In genomic region chr9:132673355-132673754, GRCh38 we compare ENCODE assay signal across 8 cellular contexts. TPM values are rescaled to one million over a fixed set of nuclear protein-coding genes. Genes with fewer than 3 reads are reported as not detected.
DNase-seq lines count a peak whose midpoint lies in the region; ATAC-seq, FAIRE-seq and TF ChIP-seq lines count a peak whose summit lies in the region.

No MANE protein-coding gene starts in this region.

- intact Hi-C loops in CD4-positive, alpha-beta memory T cell (cut with micrococcal nuclease) = loop anchor here (5.0 kb wide), 1 partner anchor 94 kb away; no protein-coding TSS in a partner anchor

- H3K36me3 Mint-ChIP-seq in CD4-positive, alpha-beta memory T cell = peaks cover 4 to 23% of the 10 kb centered on the region in 2 donors

- H3K27ac ChIP-seq in CD4-positive, alpha-beta memory T cell (ENCODE audit: low read depth, low read length) = no peak overlapping the region
- H3K27ac ChIP-seq in VCaP = peak overlapping the region; percentile 99

- CTCF ChIA-PET in CD4-positive, alpha-beta memory T cell (lab: Charles Lee; ENCODE audit: partially characterized antibody) = interaction anchor here (1.0 to 1.2 kb wide), 2 partner anchors 27 to 229 kb away, joined by 3 read pairs; no protein-coding TSS in a partner anchor

- peak overlapping the region in 4 of 8 donors; percentile 12 to 67 (median 44) for H3K4me3 Mint-ChIP-seq in CD4-positive, alpha-beta memory T cell

- H3K27me3 Mint-ChIP-seq in CD4-positive, alpha-beta memory T cell = no peaks in the 10 kb centered on the region

- no peak for FAIRE-seq in H54 (lab: Jason Lieb, UNC)

- peak; percentile 31 for TF ChIP-seq CTCF in VCaP (conservative IDR thresholded peaks at IDR 0.05)

- peaks cover 35 to 67% (median 46%) of the 10 kb centered on the region in 4 donors for H3K4me1 Mint-ChIP-seq in CD4-positive, alpha-beta memory T cell

- no peaks in the 10 kb centered on the region for H3K9me3 Mint-ChIP-seq in CD4-positive, alpha-beta memory T cell

- H3K9me3 ChIP-seq in CD4-positive, alpha-beta memory T cell (ENCODE audit: control insufficient read depth in 1 of 2, low read length in 2 of 2) = no peaks in the 10 kb centered on the region

- no peaks in the 10 kb centered on the region for H3K27me3 ChIP-seq in CD4-positive, alpha-beta memory T cell (ENCODE audit: insufficient read depth, low read length)

- H3K4me3 ChIP-seq in CD4-positive, alpha-beta memory T cell (ENCODE audit: low read length in 2 of 2) = no peak overlapping the region

- H3K4me1 ChIP-seq in CD4-positive, alpha-beta memory T cell (ENCODE audit: insufficient read depth, low read length) = peaks cover 39% of the 10 kb centered on the region

- ATAC-seq in HG02623 (IDR thresholded peaks at IDR 0.05; ENCODE audit: unreplicated experiment) = no peak
- no peak for ATAC-seq in HG03520 (IDR thresholded peaks at IDR 0.05; ENCODE audit: unreplicated experiment)

- POLR2A ChIA-PET in CD4-positive, alpha-beta memory T cell (lab: Charles Lee; ENCODE audit: partially characterized antibody) = interaction anchor here (0.9 kb wide), 1 partner anchor 30 kb away, joined by 3 read pairs; no protein-coding TSS in a partner anchor

- peaks cover 6% of the 10 kb centered on the region for H3K36me3 ChIP-seq in CD4-positive, alpha-beta memory T cell (ENCODE audit: insufficient read depth, low read length)

- TF ChIP-seq POLR2A in H54 (IDR thresholded peaks at IDR 0.05; ENCODE audit: low read depth, low read length) = no peak

- peak overlapping the region in 6 of 7 donors; percentile 29 to 78 (median 54) for H3K27ac Mint-ChIP-seq in CD4-positive, alpha-beta memory T cell

- DNase-seq in CD4-positive, alpha-beta memory T cell = peak in 1 of 5 donors; percentile 33
- DNase-seq in H54 (ENCODE audit: insufficient read length, low spot score) (peak; percentile 26), iris pigment epithelial cell (ENCODE audit: low read depth) (peak; percentile 73), midbrain (lab: John Stamatoyannopoulos, UW) (no peak)
- no peak for DNase-seq in effector CD4-positive, alpha-beta T cell

RNA-seq across cellular contexts. Expression of gene GTF3C4, which starts 3.1 kb away (rescaled TPM):
- 10 to 100 TPM; 12.8 to 13.2 TPM for total RNA-seq in CD4-positive, alpha-beta memory T cell
- 1 to 10 TPM; 2.7 to 3.9 TPM for polyA plus RNA-seq in CD4-positive, alpha-beta memory T cell

RNA-seq across cellular contexts. Expression of gene DDX31, which starts 3.6 kb away (rescaled TPM):
- total RNA-seq in CD4-positive, alpha-beta memory T cell = 10 to 100 TPM; 19.6 to 21.1 TPM
- 1 to 10 TPM; 3.4 to 7.6 TPM for polyA plus RNA-seq in CD4-positive, alpha-beta memory T cell

Comparison
In these comparisons a context has a peak if more than half of its experiments do, and no peak if none do; other contexts are left out.
1. DNase-seq: peak in H54 (single experiment) and iris pigment epithelial cell (single experiment); none in midbrain (single experiment) and effector CD4-positive, alpha-beta T cell (single experiment).